8 cellular contexts compared by ENCODE assay signal in genomic region chr7:91265693-91266066, GRCh38. TPM values are rescaled to one million over a fixed set of nuclear protein-coding genes. Genes with fewer than 3 reads are reported as not detected.
DNase-seq lines count a peak whose midpoint lies in the region; ATAC-seq and TF ChIP-seq lines count a peak whose summit lies in the region.

No MANE protein-coding gene starts in this region.

- H3K27me3 ChIP-seq in OCI-LY1 (ENCODE audit: insufficient read depth, low read length) = peaks cover 5% of the 10 kb centered on the region; the same call in 1 of the 2 replicates

- DNase-seq in Calu3 (no peak), osteocyte (ENCODE audit: extremely low spot score, unreplicated experiment) (no peak), NCI-H524 (lab: John Stamatoyannopoulos, UW) (no peak), A172 (ENCODE audit: low spot score) (no peak), NCI-H1105 treated with DMSO at 0.1 percent for 48 hours (lab: John Stamatoyannopoulos, UW) (no peak), HUDEP-2 (lab: John Stamatoyannopoulos, UW; ENCODE audit: unreplicated experiment in 76 of 76) (no peak)

- H3K27ac Mint-ChIP-seq in Calu3 (ENCODE audit: unreplicated experiment) (no peak overlapping the region), osteocyte (ENCODE audit: unreplicated experiment) (peak overlapping the region; percentile 85)

- no peak overlapping the region for H2AFZ ChIP-seq in OCI-LY1 (ENCODE audit: low read length)

- CTCF ChIA-PET in Calu3 (lab: Charles Lee) = interaction anchor here (0.7 kb wide), 1 partner anchor 587 kb away, joined by 3 read pairs; no protein-coding TSS in a partner anchor

- H3K4me3 ChIP-seq in OCI-LY1 (ENCODE audit: low read depth, low read length, poor library complexity, severe bottlenecking) = peak overlapping the region; percentile 68

- H3K9ac ChIP-seq in OCI-LY1 (ENCODE audit: low read length) = no peak overlapping the region; the same call in 1 of the 2 replicates

- H3F3A ChIP-seq in OCI-LY1 (ENCODE audit: insufficient read depth, low read length) = no peaks in the 10 kb centered on the region

- H3K9me3 ChIP-seq in OCI-LY1 (ENCODE audit: low read length) = no peaks in the 10 kb centered on the region

- H3K4me3 Mint-ChIP-seq in Calu3 (ENCODE audit: low read depth, unreplicated experiment) = peak overlapping the region; percentile 91
- peak overlapping the region; percentile 90 for H3K4me3 Mint-ChIP-seq in osteocyte (ENCODE audit: unreplicated experiment)

- H3K36me3 Mint-ChIP-seq in Calu3 (ENCODE audit: insufficient read depth, unreplicated experiment) (peaks cover 24% of the 10 kb centered on the region), osteocyte (ENCODE audit: unreplicated experiment) (peaks cover 4% of the 10 kb centered on the region)

- peaks cover 21% of the 10 kb centered on the region for H3K4me1 ChIP-seq in OCI-LY1 (ENCODE audit: insufficient read depth, low read length, severe bottlenecking)

- no peak overlapping the region for H3K27ac ChIP-seq in OCI-LY1 (ENCODE audit: low read depth, low read length, poor library complexity, severe bottlenecking)

- BruUV-seq in Calu3 (replicated peaks; lab: Mats Ljungman, UMichigan) = no TSS peak

- no peaks in the 10 kb centered on the region for H4K20me1 ChIP-seq in OCI-LY1 (ENCODE audit: insufficient read depth, low read length)

- ATAC-seq in esophagus mucosa = peak; percentile 6

- TF ChIP-seq CTCF in Calu3 (IDR thresholded peaks at IDR 0.05; ENCODE audit: unreplicated experiment) (no peak), OCI-LY1 (IDR thresholded peaks at IDR 0.05; ENCODE audit: low read length) (no peak), osteocyte (IDR thresholded peaks at IDR 0.05) (no peak)

- no peaks in the 10 kb centered on the region for H3K9me3 Mint-ChIP-seq in Calu3 (ENCODE audit: low read depth, unreplicated experiment)
- no peaks in the 10 kb centered on the region for H3K9me3 Mint-ChIP-seq in osteocyte (ENCODE audit: unreplicated experiment)

- no peaks in the 10 kb centered on the region for H3K4me1 Mint-ChIP-seq in Calu3 (ENCODE audit: low read depth, unreplicated experiment)
- peaks cover 44% of the 10 kb centered on the region for H3K4me1 Mint-ChIP-seq in osteocyte (ENCODE audit: unreplicated experiment)

- H3K9me2 ChIP-seq in OCI-LY1 (ENCODE audit: low read depth, low read length) = no peaks in the 10 kb centered on the region

- no peaks in the 10 kb centered on the region for H3K27me3 Mint-ChIP-seq in Calu3 (ENCODE audit: unreplicated experiment)
- H3K27me3 Mint-ChIP-seq in osteocyte (ENCODE audit: unreplicated experiment) = no peaks in the 10 kb centered on the region

- H3K36me3 ChIP-seq in OCI-LY1 (ENCODE audit: insufficient read depth, low read length) = no peaks in the 10 kb centered on the region

- intact Hi-C loops in Calu3 (cut with micrococcal nuclease; ENCODE audit: unreplicated experiment) = loop anchor here (10.0 kb wide), 1 partner anchor 181 kb away; no protein-coding TSS in a partner anchor

- H3K4me2 ChIP-seq in OCI-LY1 (ENCODE audit: low read length) = peak overlapping the region; percentile 51

- no peaks in the 10 kb centered on the region for H3K79me2 ChIP-seq in OCI-LY1 (ENCODE audit: insufficient read depth, low read length)

RNA-seq across cellular contexts. Expression of gene FZD1, which starts 1.4 kb away (rescaled TPM):
- total RNA-seq in Calu3 (2022) (3.2 and 3.7 TPM in 2 replicates), esophagus mucosa (7.1 TPM), osteocyte (19.4 and 20.0 TPM in 2 replicates)
- total RNA-seq in A172 (2014; rRNA removed; shearing (Covaris generic)) = 5.5 and 6.4 TPM in 2 replicates
